1 cellular context compared by ENCODE assay signal in genomic region chr9:122332083-122332482, GRCh38.
TF ChIP-seq lines count a peak whose summit lies in the region.

No MANE protein-coding gene starts in this region.

TF ChIP-seq in SK-N-SH treated with all-trans-retinoic acid at 6 μM for 48 hours, 23 proteins besides CTCF, POLR2A, EP300 and RAD21 (continued from another document):
- no peak for TF ChIP-seq PATZ1 (CRISPR knock-in tag; IDR thresholded peaks at IDR 0.05; ENCODE audit: borderline replicate concordance)
- no peak for TF ChIP-seq RARB (CRISPR knock-in tag; IDR thresholded peaks at IDR 0.05)
